In genomic region chrX:19593684-19594083, GRCh38 we compare ENCODE assay signal across 8 cellular contexts.
DNase-seq lines count a peak whose midpoint lies in the region; ATAC-seq and TF ChIP-seq lines count a peak whose summit lies in the region.

No MANE protein-coding gene starts in this region.

- peaks cover 9% of the 10 kb centered on the region for H3K4me1 Mint-ChIP-seq in activated CD4-positive, alpha-beta T cell treated with anti-CD3 and anti-CD28 coated beads, Interleukin-2, amount 10 ng/mL, durations not matched to agents 7 days and 5 days

- CTCF ChIA-PET in activated CD4-positive, alpha-beta T cell treated with anti-CD3 and anti-CD28 coated beads, Interleukin-2, amount 10 ng/mL, durations not matched to agents 7 days and 5 days (lab: Charles Lee), result no interaction called here

- H3K27ac ChIP-seq in tibial artery, result no peak overlapping the region

- no peak for TF ChIP-seq POLR2A in GM18505 (IDR thresholded peaks at IDR 0.05; ENCODE audit: borderline replicate concordance, extremely low read depth, insufficient read depth, insufficient read length)

- H3K27ac Mint-ChIP-seq in activated CD4-positive, alpha-beta T cell treated with anti-CD3 and anti-CD28 coated beads, Interleukin-2, amount 10 ng/mL, durations not matched to agents 7 days and 5 days, result no peak overlapping the region

- H3K4me1 ChIP-seq in tibial artery, result peaks cover 0 to 3% (median 0%) of the 10 kb centered on the region in 4 donors

- H3K9me3 ChIP-seq in tibial artery, result peaks cover 0 to 6% (median 0%) of the 10 kb centered on the region in 3 donors

- peaks cover 15% of the 10 kb centered on the region for H3K36me3 Mint-ChIP-seq in activated CD4-positive, alpha-beta T cell treated with anti-CD3 and anti-CD28 coated beads, Interleukin-2, amount 10 ng/mL, durations not matched to agents 7 days and 5 days (ENCODE audit: low read depth)

- peak; percentile 31 to 43 for TF ChIP-seq CTCF in tibial artery (IDR thresholded peaks at IDR 0.05)

- POLR2A ChIA-PET in activated CD4-positive, alpha-beta T cell treated with anti-CD3 and anti-CD28 coated beads, Interleukin-2, amount 10 ng/mL, durations not matched to agents 7 days and 5 days (lab: Charles Lee), result no interaction called here

- no peaks in the 10 kb centered on the region for H3K36me3 ChIP-seq in tibial artery

- no peaks in the 10 kb centered on the region for H3K27me3 Mint-ChIP-seq in activated CD4-positive, alpha-beta T cell treated with anti-CD3 and anti-CD28 coated beads, Interleukin-2, amount 10 ng/mL, durations not matched to agents 7 days and 5 days

- H3K27me3 ChIP-seq in tibial artery, result no peaks in the 10 kb centered on the region

- no peak overlapping the region for H3K4me3 Mint-ChIP-seq in activated CD4-positive, alpha-beta T cell treated with anti-CD3 and anti-CD28 coated beads, Interleukin-2, amount 10 ng/mL, durations not matched to agents 7 days and 5 days

- peak; percentile 45 for ATAC-seq in left ventricle myocardium superior
- ATAC-seq in GM18505 (IDR thresholded peaks at IDR 0.05; ENCODE audit: unreplicated experiment), result no peak

- intact Hi-C loops in left ventricle myocardium superior (cut with micrococcal nuclease), result loop anchor here (5.0 kb wide), 1 partner anchor 294 kb away; the partner anchor contains the start of gene SH3KBP1
- intact Hi-C loops in tibial artery (cut with DNase I; ENCODE audit: low total_unique reads), result loop anchor here (10.0 kb wide), 1 partner anchor 291 kb away; the partner anchor contains the start of gene SH3KBP1

- no peaks in the 10 kb centered on the region for H3K9me3 Mint-ChIP-seq in activated CD4-positive, alpha-beta T cell treated with anti-CD3 and anti-CD28 coated beads, Interleukin-2, amount 10 ng/mL, durations not matched to agents 7 days and 5 days

- DNase-seq in activated gamma-delta T cell treated with anti-CD3 and anti-CD28 coated beads, Interleukin-2, amount 50 U/mL, for 16 hours (ENCODE audit: low read depth), result peak; percentile 5
- DNase-seq in activated gamma-delta T cell (lab: John Stamatoyannopoulos, UW), result no peak
- DNase-seq in LoVo (ENCODE audit: low spot score), result peak; percentile 9
- DNase-seq in activated CD4-positive, alpha-beta T cell treated with anti-CD3 and anti-CD28 coated beads, Interleukin-2, amount 10 ng/mL, durations not matched to agents 7 days and 5 days, result peak; percentile 39
- no peak for DNase-seq in left ventricle myocardium superior
- no peak for DNase-seq in tibial artery
- no peak for DNase-seq in NK-92 treated with Interleukin-12 subunit alpha and Interleukin-12 subunit beta, amount 100 ng/mL, for 24 hours (lab: John Stamatoyannopoulos, UW)

- no peak overlapping the region for H3K4me3 ChIP-seq in tibial artery

Comparison
In these comparisons a context has a peak if more than half of its experiments do, and no peak if none do; other contexts are left out.
1. DNase-seq: peak in activated gamma-delta T cell treated with anti-CD3 and anti-CD28 coated beads, Interleukin-2, amount 50 U/mL, for 16 hours (single experiment), LoVo (single experiment) and activated CD4-positive, alpha-beta T cell treated with anti-CD3 and anti-CD28 coated beads, Interleukin-2, amount 10 ng/mL, durations not matched to agents 7 days and 5 days (single experiment); none in activated gamma-delta T cell (single experiment), left ventricle myocardium superior (single experiment), tibial artery (0 of 2) and NK-92 treated with Interleukin-12 subunit alpha and Interleukin-12 subunit beta, amount 100 ng/mL, for 24 hours (single experiment).